14 cellular contexts compared by ENCODE assay signal in genomic region chr12:64450057-64450640, GRCh38. TPM values are rescaled to one million over a fixed set of nuclear protein-coding genes. Genes with fewer than 3 reads are reported as not detected.
DNase-seq lines count a peak whose midpoint lies in the region; ATAC-seq, FAIRE-seq and TF ChIP-seq lines count a peak whose summit lies in the region.
"Had no signal": no experiment of that assay in that cellular context is flagged by ENCODE, and none has a peak within 500 bp of the region (broad histone marks: within the 10 kb centered on the region; RNA-seq: fewer than 3 reads in every experiment).

No MANE protein-coding gene starts in this region.

- POLR2A ChIA-PET in CD8-positive, alpha-beta memory T cell (lab: Charles Lee) = interaction anchor here (0.6 to 1.0 kb wide), 2 partner anchors 9 to 37 kb away, joined by 3 read pairs; no protein-coding TSS in a partner anchor
- POLR2A ChIA-PET in activated CD4-positive, alpha-beta memory T cell treated with anti-CD3 and anti-CD28 coated beads, Interleukin-2, amount 10 ng/mL, durations not matched to agents 7 days and 5 days (lab: Charles Lee) = interaction anchor here (0.9 to 2.0 kb wide), 5 partner anchors 9 to 46 kb away, joined by 3 to 10 read pairs (median 7); partner anchors contain the start of gene XPOT
- POLR2A ChIA-PET in naive thymus-derived CD4-positive, alpha-beta T cell (lab: Charles Lee) = interaction anchor here (0.6 to 1.9 kb wide), 4 partner anchors 29 to 67 kb away, joined by 3 to 6 read pairs (median 4); no protein-coding TSS in a partner anchor

- no peak for DNase-seq in CD8-positive, alpha-beta memory T cell
- no peak for DNase-seq in activated CD4-positive, alpha-beta memory T cell treated with anti-CD3 and anti-CD28 coated beads, Interleukin-2, amount 10 ng/mL, durations not matched to agents 7 days and 5 days
- DNase-seq in naive thymus-derived CD4-positive, alpha-beta T cell = no peak
- DNase-seq in DMS 273 treated with DMSO at 0.1 percent for 48 hours (lab: John Stamatoyannopoulos, UW) (no peak), dorsolateral prefrontal cortex (no peak), frontal cortex (ENCODE audit: low spot score in 2 of 2) (no peak)
- DNase-seq: DMS79, heart right ventricle, NCI-H226 had no signal

- H3K4me3 ChIP-seq in CD8-positive, alpha-beta memory T cell (ENCODE audit: low read length) = no peak overlapping the region
- no peak overlapping the region for H3K4me3 ChIP-seq in naive thymus-derived CD4-positive, alpha-beta T cell (ENCODE audit: low read length)
- H3K4me3 ChIP-seq in dorsolateral prefrontal cortex = peak overlapping the region in 1 of 59 donors; percentile 97

- CTCF ChIA-PET in CD8-positive, alpha-beta memory T cell (lab: Charles Lee) = interaction anchor here (1.2 kb wide), 1 partner anchor 46 kb away, joined by 6 read pairs; the partner anchor contains the start of gene XPOT
- CTCF ChIA-PET in activated CD4-positive, alpha-beta memory T cell treated with anti-CD3 and anti-CD28 coated beads, Interleukin-2, amount 10 ng/mL, durations not matched to agents 7 days and 5 days (lab: Charles Lee) = interaction anchor here (0.6 to 1.6 kb wide), 2 partner anchors 21 to 159 kb away, joined by 3 read pairs; no protein-coding TSS in a partner anchor
- CTCF ChIA-PET in naive thymus-derived CD4-positive, alpha-beta T cell (lab: Charles Lee) = no interaction called here

- no peaks in the 10 kb centered on the region for H3K9me3 Mint-ChIP-seq in CD8-positive, alpha-beta memory T cell
- H3K9me3 Mint-ChIP-seq in activated CD4-positive, alpha-beta memory T cell treated with anti-CD3 and anti-CD28 coated beads, Interleukin-2, amount 10 ng/mL, durations not matched to agents 7 days and 5 days = no peaks in the 10 kb centered on the region
- H3K9me3 Mint-ChIP-seq in naive thymus-derived CD4-positive, alpha-beta T cell = no peaks in the 10 kb centered on the region

- H3K27me3 ChIP-seq in CD8-positive, alpha-beta memory T cell (ENCODE audit: insufficient read depth, low read length, poor library complexity, severe bottlenecking) = no peaks in the 10 kb centered on the region
- H3K27me3 ChIP-seq in naive thymus-derived CD4-positive, alpha-beta T cell (ENCODE audit: control insufficient read depth in 2 of 2, insufficient read depth in 2 of 2, low read length in 2 of 2) = no peaks in the 10 kb centered on the region
- H3K27me3 ChIP-seq in dorsolateral prefrontal cortex = no peaks in the 10 kb centered on the region
- H3K27me3 ChIP-seq: heart right ventricle had no signal

- no peak for FAIRE-seq in frontal cortex (lab: Jason Lieb, UNC)
- FAIRE-seq: GM18507 had no signal

- peaks cover 0 to 35% (median 2%) of the 10 kb centered on the region in 3 donors for H3K36me3 Mint-ChIP-seq in CD8-positive, alpha-beta memory T cell
- peaks cover 26% of the 10 kb centered on the region for H3K36me3 Mint-ChIP-seq in activated CD4-positive, alpha-beta memory T cell treated with anti-CD3 and anti-CD28 coated beads, Interleukin-2, amount 10 ng/mL, durations not matched to agents 7 days and 5 days (ENCODE audit: low read depth)
- peaks cover 0 to 11% (median 3%) of the 10 kb centered on the region in 5 donors for H3K36me3 Mint-ChIP-seq in naive thymus-derived CD4-positive, alpha-beta T cell

- H3K27me3 Mint-ChIP-seq in CD8-positive, alpha-beta memory T cell = no peaks in the 10 kb centered on the region
- no peaks in the 10 kb centered on the region for H3K27me3 Mint-ChIP-seq in activated CD4-positive, alpha-beta memory T cell treated with anti-CD3 and anti-CD28 coated beads, Interleukin-2, amount 10 ng/mL, durations not matched to agents 7 days and 5 days
- H3K27me3 Mint-ChIP-seq in naive thymus-derived CD4-positive, alpha-beta T cell = no peaks in the 10 kb centered on the region

- no peak for TF ChIP-seq CTCF in dorsolateral prefrontal cortex (IDR thresholded peaks at IDR 0.05 in 54 of 56, conservative IDR thresholded peaks at IDR 0.05 in 2 of 56; ENCODE audit: low read depth in 1 of 56, partially characterized antibody in 56 of 56)

- intact Hi-C loops in naive thymus-derived CD4-positive, alpha-beta T cell (cut with micrococcal nuclease) = loop anchor here (2.0 to 10.0 kb wide), 4 partner anchors 59 to 1845 kb away; partner anchors contain the start of gene C12orf56 (in 1 of the 2)
- intact Hi-C loops in dorsolateral prefrontal cortex (cut with DNase I) = loop anchor here in 1 of 2 donors (5.0 kb wide), 1 partner anchor 48 kb away; the partner anchor contains the start of gene XPOT

- peak overlapping the region; percentile 47 to 94 (median 90) for H3K4me3 Mint-ChIP-seq in CD8-positive, alpha-beta memory T cell
- peak overlapping the region; percentile 87 for H3K4me3 Mint-ChIP-seq in activated CD4-positive, alpha-beta memory T cell treated with anti-CD3 and anti-CD28 coated beads, Interleukin-2, amount 10 ng/mL, durations not matched to agents 7 days and 5 days
- peak overlapping the region in 8 of 10 donors; percentile 15 to 91 (median 90) for H3K4me3 Mint-ChIP-seq in naive thymus-derived CD4-positive, alpha-beta T cell

- no peaks in the 10 kb centered on the region for H3K9me3 ChIP-seq in CD8-positive, alpha-beta memory T cell (ENCODE audit: low read length)
- no peaks in the 10 kb centered on the region for H3K9me3 ChIP-seq in naive thymus-derived CD4-positive, alpha-beta T cell (ENCODE audit: control insufficient read depth in 2 of 3, low read length in 3 of 3)
- H3K9me3 ChIP-seq: heart right ventricle had no signal

- no peak overlapping the region for H3K27ac ChIP-seq in CD8-positive, alpha-beta memory T cell (ENCODE audit: low read depth, low read length)
- no peak overlapping the region for H3K27ac ChIP-seq in naive thymus-derived CD4-positive, alpha-beta T cell (ENCODE audit: low read depth, low read length)
- H3K27ac ChIP-seq in dorsolateral prefrontal cortex = peak overlapping the region in 3 of 59 donors; percentile 12 to 98 (median 96)

- peaks cover 9% of the 10 kb centered on the region for H3K36me3 ChIP-seq in CD8-positive, alpha-beta memory T cell (ENCODE audit: insufficient read depth, low read length)
- peaks cover 0 to 8% (median 0%) of the 10 kb centered on the region in 3 experiments for H3K36me3 ChIP-seq in naive thymus-derived CD4-positive, alpha-beta T cell (ENCODE audit: control insufficient read depth in 2 of 3, insufficient read depth in 3 of 3, low read length in 3 of 3)

- H3K4me1 ChIP-seq in CD8-positive, alpha-beta memory T cell (ENCODE audit: insufficient read depth, low read length) = peaks cover 28% of the 10 kb centered on the region
- H3K4me1 ChIP-seq in naive thymus-derived CD4-positive, alpha-beta T cell (ENCODE audit: control insufficient read depth in 2 of 2, insufficient read depth in 2 of 2, low read length in 2 of 2) = peaks cover 13 to 18% of the 10 kb centered on the region in 2 donors

- H3K4me1 Mint-ChIP-seq in CD8-positive, alpha-beta memory T cell = peaks cover 35 to 45% (median 45%) of the 10 kb centered on the region in 3 donors
- peaks cover 31% of the 10 kb centered on the region for H3K4me1 Mint-ChIP-seq in activated CD4-positive, alpha-beta memory T cell treated with anti-CD3 and anti-CD28 coated beads, Interleukin-2, amount 10 ng/mL, durations not matched to agents 7 days and 5 days
- peaks cover 20 to 55% (median 42%) of the 10 kb centered on the region in 7 donors for H3K4me1 Mint-ChIP-seq in naive thymus-derived CD4-positive, alpha-beta T cell

- peak overlapping the region; percentile 85 to 98 (median 96) for H3K27ac Mint-ChIP-seq in CD8-positive, alpha-beta memory T cell
- H3K27ac Mint-ChIP-seq in activated CD4-positive, alpha-beta memory T cell treated with anti-CD3 and anti-CD28 coated beads, Interleukin-2, amount 10 ng/mL, durations not matched to agents 7 days and 5 days = peak overlapping the region; percentile 78
- H3K27ac Mint-ChIP-seq in naive thymus-derived CD4-positive, alpha-beta T cell = peak overlapping the region; percentile 60 to 95 (median 87)

- ATAC-seq in HG03378 (IDR thresholded peaks at IDR 0.05; ENCODE audit: unreplicated experiment) = peak; percentile 29
- no peak for ATAC-seq in naive thymus-derived CD4-positive, alpha-beta T cell
- ATAC-seq in HG03139 (IDR thresholded peaks at IDR 0.05; ENCODE audit: unreplicated experiment) = no peak
- ATAC-seq: heart right ventricle had no signal

RNA-seq across cellular contexts. Expression of gene TBK1, which starts 1.8 kb away (rescaled TPM):
- total RNA-seq in CD8-positive, alpha-beta memory T cell = 10 to 100 TPM; 25.9 to 27.6 TPM
- polyA plus RNA-seq in CD8-positive, alpha-beta memory T cell = 26.8 TPM
- 10 to 100 TPM; 34.1 to 36.0 TPM for total RNA-seq in activated CD4-positive, alpha-beta memory T cell treated with anti-CD3 and anti-CD28 coated beads, Interleukin-2, amount 10 ng/mL, durations not matched to agents 7 days and 5 days
- total RNA-seq in naive thymus-derived CD4-positive, alpha-beta T cell = 10 to 100 TPM in 4 of 5 experiments, 1 to 10 TPM in 1; 9.0 to 34.0 (median 12.1) TPM
- polyA plus RNA-seq in naive thymus-derived CD4-positive, alpha-beta T cell = 1 to 10 TPM; 3.1 to 4.0 TPM
- total RNA-seq in dorsolateral prefrontal cortex (10 to 100 TPM; 17.5 to 41.7 (median 28.7) TPM), frontal cortex (38.7 TPM)

RNA-seq across cellular contexts. Expression of gene XPOT, which starts 46.0 kb away (rescaled TPM):
- 100 to 1,000 TPM; 136 to 140 TPM for total RNA-seq in CD8-positive, alpha-beta memory T cell
- 44.7 TPM for polyA plus RNA-seq in CD8-positive, alpha-beta memory T cell
- 100 to 1,000 TPM; 119 to 122 TPM for total RNA-seq in activated CD4-positive, alpha-beta memory T cell treated with anti-CD3 and anti-CD28 coated beads, Interleukin-2, amount 10 ng/mL, durations not matched to agents 7 days and 5 days
- 100 to 1,000 TPM in 1 of 5 experiments, 10 to 100 TPM in 4; 46.6 to 118 (median 75.1) TPM for total RNA-seq in naive thymus-derived CD4-positive, alpha-beta T cell
- polyA plus RNA-seq in naive thymus-derived CD4-positive, alpha-beta T cell = 10 to 100 TPM; 24.8 to 34.1 TPM
- total RNA-seq in dorsolateral prefrontal cortex = 10 to 100 TPM; 47.3 to 92.9 (median 68.0) TPM
- total RNA-seq in frontal cortex = 53.8 TPM

RNA-seq across cellular contexts. Expression of gene C12orf56, which starts 59.6 kb away (rescaled TPM):
- not detected for total RNA-seq in CD8-positive, alpha-beta memory T cell
- not detected for polyA plus RNA-seq in CD8-positive, alpha-beta memory T cell
- under 1 TPM in 1 of 2 experiments, not detected in 1; 0.40 TPM for total RNA-seq in activated CD4-positive, alpha-beta memory T cell treated with anti-CD3 and anti-CD28 coated beads, Interleukin-2, amount 10 ng/mL, durations not matched to agents 7 days and 5 days
- total RNA-seq in naive thymus-derived CD4-positive, alpha-beta T cell = under 1 TPM in 2 of 5 experiments, not detected in 3; 0.10 to 0.34 TPM
- not detected for polyA plus RNA-seq in naive thymus-derived CD4-positive, alpha-beta T cell
- total RNA-seq in dorsolateral prefrontal cortex = under 1 TPM in 3 of 120 experiments, not detected in 117; 0.10 to 0.46 (median 0.15) TPM
- total RNA-seq in frontal cortex = 0.41 TPM
- total RNA-seq: dermis microvascular lymphatic vessel endothelial cell, heart right ventricle, mesenteric fat pad had no signal
- polyA plus RNA-seq: heart right ventricle had no signal
